ENCODE assay signal across 13 cellular contexts in genomic region chr11:47512701-47513100, GRCh38. TPM values are rescaled to one million over a fixed set of nuclear protein-coding genes. Genes with fewer than 3 reads are reported as not detected.
DNase-seq lines count a peak whose midpoint lies in the region; ATAC-seq, FAIRE-seq and TF ChIP-seq lines count a peak whose summit lies in the region.
"Had no signal": no experiment of that assay in that cellular context is flagged by ENCODE, and none has a peak within 500 bp of the region (broad histone marks: within the 10 kb centered on the region; RNA-seq: fewer than 3 reads in every experiment).

No MANE protein-coding gene starts in this region.

- no peak overlapping the region for H3K4me3 Mint-ChIP-seq in CD8-positive, alpha-beta T cell
- H3K4me3 Mint-ChIP-seq in endothelial cell (ENCODE audit: unreplicated experiment) = no peak overlapping the region
- H3K4me3 Mint-ChIP-seq: nephron; stimulated activated naive CD8-positive, alpha-beta T cell treated with anti-CD3 and anti-CD28 coated beads, Interleukin-15, amount 100 ng/mL, for 72 hours had no signal

- H4K20me1 ChIP-seq in OCI-LY3 (ENCODE audit: insufficient read depth, low read length) (no peaks in the 10 kb centered on the region), osteoblast (ENCODE audit: insufficient read depth, low read length) (peaks cover 32% of the 10 kb centered on the region)

- H3K4me2 ChIP-seq in OCI-LY3 (ENCODE audit: low read length) = peak overlapping the region; percentile 81
- H3K4me2 ChIP-seq in osteoblast (ENCODE audit: insufficient read depth, low read length) = no peak overlapping the region

- H3K4me3 ChIP-seq in CD8-positive, alpha-beta T cell (ENCODE audit: low read depth, low read length) = no peak overlapping the region
- H3K4me3 ChIP-seq in OCI-LY3 (ENCODE audit: low read length) = peak overlapping the region; percentile 44
- no peak overlapping the region for H3K4me3 ChIP-seq in osteoblast (ENCODE audit: insufficient read depth, low read length)

- TF ChIP-seq CTCF in CD8-positive, alpha-beta T cell (IDR thresholded peaks at IDR 0.05) = no peak
- TF ChIP-seq CTCF in OCI-LY3 (IDR thresholded peaks at IDR 0.05; ENCODE audit: low read depth, low read length) (no peak), endothelial cell (IDR thresholded peaks at IDR 0.05; ENCODE audit: unreplicated experiment) (no peak), osteoblast (IDR thresholded peaks at IDR 0.05; ENCODE audit: extremely low read depth, low read depth, low read length) (no peak)

- no peak for ATAC-seq in CD8-positive, alpha-beta T cell
- ATAC-seq: stimulated activated naive CD8-positive, alpha-beta T cell treated with anti-CD3 and anti-CD28 coated beads, Interleukin-15, amount 100 ng/mL, for 72 hours had no signal

- no peaks in the 10 kb centered on the region for H3K9me3 ChIP-seq in CD8-positive, alpha-beta T cell (ENCODE audit: low read length)
- no peaks in the 10 kb centered on the region for H3K9me3 ChIP-seq in OCI-LY3 (ENCODE audit: insufficient read depth, low read length)
- no peaks in the 10 kb centered on the region for H3K9me3 ChIP-seq in osteoblast (ENCODE audit: low read depth, low read length)

- H3K4me1 Mint-ChIP-seq in CD8-positive, alpha-beta T cell (ENCODE audit: low read depth) = peaks cover 73% of the 10 kb centered on the region
- peaks cover 68% of the 10 kb centered on the region for H3K4me1 Mint-ChIP-seq in endothelial cell (ENCODE audit: unreplicated experiment)

- POLR2A ChIA-PET in CD8-positive, alpha-beta T cell (lab: Charles Lee) = no interaction called here

- H3K27me3 ChIP-seq in CD8-positive, alpha-beta T cell (ENCODE audit: insufficient read depth, low read length) = no peaks in the 10 kb centered on the region
- H3K27me3 ChIP-seq in OCI-LY3 (ENCODE audit: low read depth, low read length) (no peaks in the 10 kb centered on the region), osteoblast (ENCODE audit: insufficient read depth, low read length) (no peaks in the 10 kb centered on the region)

- DNase-seq in CD8-positive, alpha-beta T cell = no peak
- no peak for DNase-seq in endothelial cell (ENCODE audit: low spot score)
- no peak for DNase-seq in osteoblast (ENCODE audit: insufficient read length, low spot score, missing footprints)
- no peak for DNase-seq in HTR-8/SVneo (ENCODE audit: insufficient read length, low spot score)
- no peak for DNase-seq in DMS114 treated with DMSO at 0.1 percent for 48 hours (lab: John Stamatoyannopoulos, UW; ENCODE audit: unreplicated experiment)
- no peak for DNase-seq in dedifferentiated amniotic fluid mesenchymal stem cell (ENCODE audit: extremely low spot score)
- DNase-seq in NCI-H1092 treated with DMSO at 0.1 percent for 48 hours (lab: John Stamatoyannopoulos, UW) = no peak
- DNase-seq: activated CD4-positive, CD25-positive, alpha-beta regulatory T cell treated with anti-CD3 and anti-CD28 coated beads, Interleukin-2, amount 50 U/mL, for 72 hours; NCI-H2029 treated with DMSO at 0.1 percent for 48 hours; stimulated activated naive CD8-positive, alpha-beta T cell treated with anti-CD3 and anti-CD28 coated beads, Interleukin-15, amount 100 ng/mL, for 72 hours had no signal

- H2AFZ ChIP-seq in OCI-LY3 (ENCODE audit: low read depth, low read length) (no peak overlapping the region), osteoblast (ENCODE audit: low read length) (no peak overlapping the region)

- intact Hi-C loops in CD8-positive, alpha-beta T cell (cut with DNase I, micrococcal nuclease) = no loop called here

- peak overlapping the region; percentile 73 for H3K27ac Mint-ChIP-seq in CD8-positive, alpha-beta T cell
- H3K27ac Mint-ChIP-seq in endothelial cell (ENCODE audit: unreplicated experiment) = peak overlapping the region; percentile 94

- H3K79me2 ChIP-seq in OCI-LY3 (ENCODE audit: low read length) (peaks cover 95% of the 10 kb centered on the region), osteoblast (ENCODE audit: insufficient read depth, low read length) (peaks cover 94% of the 10 kb centered on the region)

- no peak for FAIRE-seq in HTR-8/SVneo (lab: Jason Lieb, UNC)

- peaks cover 62% of the 10 kb centered on the region for H3K4me1 ChIP-seq in CD8-positive, alpha-beta T cell (ENCODE audit: insufficient read depth, low read length)
- peaks cover 96% of the 10 kb centered on the region for H3K4me1 ChIP-seq in OCI-LY3 (ENCODE audit: low read length)
- H3K4me1 ChIP-seq in osteoblast (ENCODE audit: insufficient read depth, low read length) = peaks cover 67% of the 10 kb centered on the region

- H3K27ac ChIP-seq in CD8-positive, alpha-beta T cell (ENCODE audit: low read depth, low read length) = no peak overlapping the region
- H3K27ac ChIP-seq in OCI-LY3 (ENCODE audit: low read length) = peak overlapping the region; percentile 98
- H3K27ac ChIP-seq in osteoblast (ENCODE audit: low read depth, low read length) = peak overlapping the region; percentile 86

- no peaks in the 10 kb centered on the region for H3K27me3 Mint-ChIP-seq in CD8-positive, alpha-beta T cell (ENCODE audit: low read depth)
- H3K27me3 Mint-ChIP-seq in endothelial cell (ENCODE audit: unreplicated experiment) = peaks cover 2% of the 10 kb centered on the region
- H3K27me3 Mint-ChIP-seq: activated naive CD4-positive, alpha-beta T cell treated with anti-CD3 and anti-CD28 coated beads, Interleukin-2, amount 50 U/mL, for 24 hours; stimulated activated naive CD8-positive, alpha-beta T cell treated with anti-CD3 and anti-CD28 coated beads, Interleukin-15, amount 100 ng/mL, for 72 hours had no signal

- CTCF ChIA-PET in CD8-positive, alpha-beta T cell (lab: Charles Lee) = interaction anchor here (1.1 kb wide), 1 partner anchor 21 kb away, joined by 3 read pairs; no protein-coding TSS in a partner anchor

- H3K9me3 Mint-ChIP-seq in CD8-positive, alpha-beta T cell = no peaks in the 10 kb centered on the region
- H3K9me3 Mint-ChIP-seq in endothelial cell (ENCODE audit: unreplicated experiment) = no peaks in the 10 kb centered on the region
- H3K9me3 Mint-ChIP-seq: activated naive CD4-positive, alpha-beta T cell treated with anti-CD3 and anti-CD28 coated beads, Interleukin-2, amount 50 U/mL, for 24 hours; nephron; stimulated activated naive CD8-positive, alpha-beta T cell treated with anti-CD3 and anti-CD28 coated beads, Interleukin-15, amount 100 ng/mL, for 72 hours had no signal

- peaks cover 18% of the 10 kb centered on the region for H3K36me3 Mint-ChIP-seq in CD8-positive, alpha-beta T cell
- H3K36me3 Mint-ChIP-seq in endothelial cell (ENCODE audit: low read depth, unreplicated experiment) = no peaks in the 10 kb centered on the region

- peak overlapping the region; percentile 67 for H3K9ac ChIP-seq in OCI-LY3 (ENCODE audit: low read length)

- no peaks in the 10 kb centered on the region for H3K36me3 ChIP-seq in CD8-positive, alpha-beta T cell (ENCODE audit: insufficient read depth, low read length)
- H3K36me3 ChIP-seq in OCI-LY3 (replicated peaks; ENCODE audit: low read depth, low read length) (peaks cover 11% of the 10 kb centered on the region), osteoblast (ENCODE audit: insufficient read depth, low read length) (no peaks in the 10 kb centered on the region)

RNA-seq across cellular contexts. Expression of gene CELF1, which starts 40.2 kb away (rescaled TPM):
- 10 to 100 TPM; 93.2 to 96.1 TPM for total RNA-seq in CD8-positive, alpha-beta T cell
- total RNA-seq in endothelial cell (ENCODE audit: unreplicated experiment) (162 TPM), osteoblast (136 and 148 TPM in 2 replicates)

RNA-seq across cellular contexts. Expression of gene PTPMT1, which starts 52.7 kb away (rescaled TPM):
- total RNA-seq in CD8-positive, alpha-beta T cell = 10 to 100 TPM; 24.4 to 24.5 TPM
- total RNA-seq in endothelial cell (ENCODE audit: unreplicated experiment) = 34.9 TPM
- total RNA-seq in osteoblast = 67.5 and 80.7 TPM in 2 replicates
